8 cellular contexts compared by ENCODE assay signal in genomic region chrX:149631293-149632165, GRCh38. TPM values are rescaled to one million over a fixed set of nuclear protein-coding genes. Genes with fewer than 3 reads are reported as not detected.
DNase-seq lines count a peak whose midpoint lies in the region; ATAC-seq and TF ChIP-seq lines count a peak whose summit lies in the region.

TMEM185A (minus strand) TSS chrX:149631792; CDS start chrX:149631580, 212 bp downstream.

- H3K4me1 ChIP-seq in ovary (ENCODE audit: insufficient read depth), result peaks cover 2% of the 10 kb centered on the region
- H3K4me1 ChIP-seq in thymus (ENCODE audit: control insufficient read depth, insufficient read depth, low read length), result no peaks in the 10 kb centered on the region

- 33 to 54% (median 46%) methylated on average over 61 to 99 of the region's 101 CpGs for WGBS in ovary, 3 donors
- under 1% methylated on average over 99 of the region's 101 CpGs for WGBS in thymus

- no peaks in the 10 kb centered on the region for H3K9me3 ChIP-seq in KOPT-K1 (ENCODE audit: insufficient read depth, low read length, poor library complexity, severe bottlenecking)
- no peaks in the 10 kb centered on the region for H3K9me3 ChIP-seq in ovary
- no peaks in the 10 kb centered on the region for H3K9me3 ChIP-seq in thymus (ENCODE audit: control insufficient read depth)

- H3K36me3 ChIP-seq in KOPT-K1 (ENCODE audit: insufficient read depth, low read length) (no peaks in the 10 kb centered on the region), ovary (no peaks in the 10 kb centered on the region), thymus (ENCODE audit: control insufficient read depth, insufficient read depth) (no peaks in the 10 kb centered on the region)

- intact Hi-C loops in ovary (cut with DNase I), result no loop called here

- TF ChIP-seq CTCF in ovary (IDR thresholded peaks at IDR 0.05), result no peak

- H3K27me3 ChIP-seq in ovary, result no peaks in the 10 kb centered on the region
- H3K27me3 ChIP-seq in thymus (ENCODE audit: control insufficient read depth, insufficient read depth), result no peaks in the 10 kb centered on the region

- DNase-seq in EH (ENCODE audit: low read depth) (peak; percentile 63), SK-N-DZ (ENCODE audit: low spot score) (peak; percentile 71), glomerular visceral epithelial cell (ENCODE audit: extremely low spot score) (peak; percentile 61), ovary (peak; percentile 59 to 71 (median 68))
- DNase-seq in activated naive CD4-positive, alpha-beta T cell treated with Interleukin-2 at 50 U/mL for 16 hours, result peak; percentile 80

- peak within 1 kb of the TSS; percentile 46 for H3K27ac ChIP-seq in KOPT-K1 (ENCODE audit: low read depth, low read length, poor library complexity, severe bottlenecking)
- H3K27ac ChIP-seq in ovary, result peak within 1 kb of the TSS in 1 of 2 donors; percentile 61
- no peak within 1 kb of the TSS for H3K27ac ChIP-seq in thymus (ENCODE audit: low read depth)

- no peak for TF ChIP-seq EP300 in ovary (IDR thresholded peaks at IDR 0.05)

- no peak for TF ChIP-seq POLR2A in ovary (IDR thresholded peaks at IDR 0.05)

- H3K4me3 ChIP-seq in ovary (peak within 1 kb of the TSS; percentile 75), thymus (ENCODE audit: low read length) (peak within 1 kb of the TSS; percentile 58)

- peak; percentile 86 for ATAC-seq in GM21786 (IDR thresholded peaks at IDR 0.05; ENCODE audit: unreplicated experiment)

RNA-seq across cellular contexts. Expression of gene TMEM185A, which starts in this region (rescaled TPM):
- polyA plus RNA-seq in SK-N-DZ (2014; cell fraction: cytosol; rRNA removed), result 19.3 and 21.4 TPM in 2 replicates
- polyA plus RNA-seq in SK-N-DZ (2014; cell fraction: nucleus; rRNA removed), result 9.3 and 10.0 TPM in 2 replicates
- total RNA-seq in ovary, result 10 to 100 TPM; 18.7 to 43.5 (median 36.7) TPM
- polyA plus RNA-seq in ovary, result 10 to 100 TPM; 30.1 to 63.1 TPM
- polyA plus RNA-seq in thymus, result 16.0 TPM
